ENCODE assay signal across 11 cellular contexts in genomic region chr13:52162279-52163101, GRCh38. TPM values are rescaled to one million over a fixed set of nuclear protein-coding genes. Genes with fewer than 3 reads are reported as not detected.
DNase-seq lines count a peak whose midpoint lies in the region.
"Had no signal": no experiment of that assay in that cellular context is flagged by ENCODE, and none has a peak within 500 bp of the region (broad histone marks: within the 10 kb centered on the region; RNA-seq: fewer than 3 reads in every experiment).

No MANE protein-coding gene starts in this region.

- peaks cover 32% of the 10 kb centered on the region for H3K4me1 ChIP-seq in ACC112 (ENCODE audit: control insufficient read depth, insufficient read depth, low read length, unreplicated experiment)
- H3K4me1 ChIP-seq in mesodermal cell (ENCODE audit: control insufficient read depth, insufficient read depth, low read length, poor library complexity, severe bottlenecking): peaks cover 24% of the 10 kb centered on the region

- H3K9me3 ChIP-seq in mesodermal cell (ENCODE audit: control insufficient read depth, low read length): no peaks in the 10 kb centered on the region
- no peaks in the 10 kb centered on the region for H3K9me3 ChIP-seq in MG63
- H3K9me3 ChIP-seq: gastroesophageal sphincter had no signal

- DNase-seq in LoVo (ENCODE audit: low spot score): peak; percentile 56
- DNase-seq in NCI-H187 treated with DMSO at 0.1 percent for 48 hours (lab: John Stamatoyannopoulos, UW): no peak
- no peak for DNase-seq in MG63
- no peak for DNase-seq in GM19240 (ENCODE audit: insufficient read length, low spot score)
- no peak for DNase-seq in Kasumi-1 (lab: John Stamatoyannopoulos, UW)
- DNase-seq: NCI-H1048, nucleus accumbens had no signal

- WGBS in mesodermal cell (ENCODE audit: insufficient coverage in 2 of 2), 2 experiments: 75% methylated on average over 2 of the region's 5 CpGs; no CpG with 5 or more reads in 1 of the 2 experiments

- H3K27ac ChIP-seq in ACC112 (ENCODE audit: low read depth, low read length) (0 out of 2 replicates have a peak overlapping the region, but pooled peaks have one; percentile 1), cingulate gyrus (ENCODE audit: low read depth, low read length) (peak overlapping the region; percentile 88), mesodermal cell (ENCODE audit: low read depth, low read length, severe bottlenecking) (peak overlapping the region; percentile 76)
- H3K27ac ChIP-seq: gastroesophageal sphincter had no signal

- no peaks in the 10 kb centered on the region for H3K36me3 ChIP-seq in ACC112 (ENCODE audit: insufficient read depth, low read length)
- peaks cover 8% of the 10 kb centered on the region for H3K36me3 ChIP-seq in mesodermal cell (ENCODE audit: control insufficient read depth, insufficient read depth, low read length)
- H3K36me3 ChIP-seq in MG63: peaks cover 3% of the 10 kb centered on the region

- H3K4me3 ChIP-seq in ACC112 (ENCODE audit: low read depth, low read length) (no peak overlapping the region), mesodermal cell (ENCODE audit: extremely low read depth, insufficient read depth, low read length, poor library complexity, severe bottlenecking) (no peak overlapping the region), MG63 (no peak overlapping the region)
- H3K4me3 ChIP-seq: gastroesophageal sphincter had no signal

- H2AFZ ChIP-seq in ACC112 (ENCODE audit: low read length, unreplicated experiment): no peak overlapping the region

- H3K27me3 ChIP-seq in ACC112 (ENCODE audit: insufficient read depth, low read length) (no peaks in the 10 kb centered on the region), MG63 (no peaks in the 10 kb centered on the region)
- H3K27me3 ChIP-seq: gastroesophageal sphincter had no signal

- peaks cover 9% of the 10 kb centered on the region for H3K79me2 ChIP-seq in ACC112 (ENCODE audit: control insufficient read depth, insufficient read depth, low read length, unreplicated experiment)

RNA-seq across cellular contexts. Expression of gene NEK3, which starts 3.1 kb away (rescaled TPM):
- polyA plus RNA-seq in mesodermal cell (2013, experiment 1 of 2): 41.7 TPM
- polyA plus RNA-seq in mesodermal cell (2013, experiment 2 of 2): 38.8 TPM
- total RNA-seq in MG63 (2014; rRNA removed; shearing (Covaris generic); ENCODE audit: low replicate concordance): 6.7 and 6.9 TPM in 2 replicates

RNA-seq across cellular contexts. Expression of gene NEK5, which starts 33.6 kb away (rescaled TPM):
- 0.66 TPM for polyA plus RNA-seq in mesodermal cell (2013, experiment 1 of 2)
- 1.2 TPM for polyA plus RNA-seq in mesodermal cell (2013, experiment 2 of 2)
- total RNA-seq in MG63 (2014; rRNA removed; shearing (Covaris generic); ENCODE audit: low replicate concordance): 0.20 TPM in 1 of 2 replicates, not detected in the other

Comparison
In these comparisons a context has a peak if more than half of its experiments do, and no peak if none do; other contexts are left out.
1. H3K27ac ChIP-seq: peak in every context shown above with its lines; median percentile 88 in cingulate gyrus; 76 in mesodermal cell; 1 in ACC112.